In genomic region chr19:43589680-43590079, GRCh38 we compare ENCODE assay signal across 20 cellular contexts. TPM values are rescaled to one million over a fixed set of nuclear protein-coding genes. Genes with fewer than 3 reads are reported as not detected.
DNase-seq lines count a peak whose midpoint lies in the region; ATAC-seq lines count a peak whose summit lies in the region.
"Had no signal": no experiment of that assay in that cellular context is flagged by ENCODE, and none has a peak within 500 bp of the region (broad histone marks: within the 10 kb centered on the region; RNA-seq: fewer than 3 reads in every experiment).

No MANE protein-coding gene starts in this region.

- no peak overlapping the region for H3K4me3 ChIP-seq in thymus (ENCODE audit: low read length)
- H3K4me3 ChIP-seq: pancreas, sigmoid colon had no signal

- POLR2A ChIA-PET in activated CD4-positive, alpha-beta memory T cell treated with anti-CD3 and anti-CD28 coated beads, Interleukin-2, amount 10 ng/mL, durations not matched to agents 7 days and 5 days (lab: Charles Lee), result no interaction called here

- no peaks in the 10 kb centered on the region for H3K9me3 ChIP-seq in thymus (ENCODE audit: control insufficient read depth)
- H3K9me3 ChIP-seq: pancreas, sigmoid colon had no signal

- H3K4me1 Mint-ChIP-seq in activated naive CD4-positive, alpha-beta T cell treated with anti-CD3 and anti-CD28 coated beads for 36 hours (ENCODE audit: low read depth), result peaks cover 16% of the 10 kb centered on the region
- peaks cover 17% of the 10 kb centered on the region for H3K4me1 Mint-ChIP-seq in activated CD4-positive, alpha-beta memory T cell treated with anti-CD3 and anti-CD28 coated beads, Interleukin-2, amount 10 ng/mL, durations not matched to agents 7 days and 5 days
- H3K4me1 Mint-ChIP-seq in memory B cell, result peaks cover 20% of the 10 kb centered on the region

- peaks cover 24% of the 10 kb centered on the region for H3K36me3 Mint-ChIP-seq in activated naive CD4-positive, alpha-beta T cell treated with anti-CD3 and anti-CD28 coated beads for 36 hours (ENCODE audit: low read depth)
- H3K36me3 Mint-ChIP-seq in activated CD4-positive, alpha-beta memory T cell treated with anti-CD3 and anti-CD28 coated beads, Interleukin-2, amount 10 ng/mL, durations not matched to agents 7 days and 5 days (ENCODE audit: low read depth), result peaks cover 22% of the 10 kb centered on the region
- peaks cover 7% of the 10 kb centered on the region for H3K36me3 Mint-ChIP-seq in memory B cell

- no peak for DNase-seq in activated naive CD4-positive, alpha-beta T cell treated with anti-CD3 and anti-CD28 coated beads for 36 hours
- DNase-seq in activated naive CD4-positive, alpha-beta T cell treated with Interleukin-2 at 50 U/mL for 16 hours, result no peak
- DNase-seq in activated CD4-positive, alpha-beta memory T cell treated with anti-CD3 and anti-CD28 coated beads, Interleukin-2, amount 10 ng/mL, durations not matched to agents 7 days and 5 days, result no peak
- no peak for DNase-seq in memory B cell (ENCODE audit: low spot score in 2 of 2)
- no peak for DNase-seq in hypothalamus (lab: John Stamatoyannopoulos, UW)
- DNase-seq in pons (ENCODE audit: low spot score), result no peak
- DNase-seq in activated CD8-positive, alpha-beta memory T cell treated with anti-CD3 and anti-CD28 coated beads for 24 hours, result no peak
- DNase-seq: activated gamma-delta T cell treated with Interleukin-2 at 50 U/mL for 16 hours; DMS79; NCI-H187; NCI-H226; pancreas; PC-3; SIG-M5; sigmoid colon; stimulated activated CD4-positive, alpha-beta T cell treated with anti-CD3 and anti-CD28 coated beads, Interleukin-1b, Interleukin-23, amount 100 ng/mL, for 48 hours; T-helper 9 cell had no signal

- no peaks in the 10 kb centered on the region for H3K27me3 Mint-ChIP-seq in activated naive CD4-positive, alpha-beta T cell treated with anti-CD3 and anti-CD28 coated beads for 36 hours (ENCODE audit: low read depth)
- no peaks in the 10 kb centered on the region for H3K27me3 Mint-ChIP-seq in activated CD4-positive, alpha-beta memory T cell treated with anti-CD3 and anti-CD28 coated beads, Interleukin-2, amount 10 ng/mL, durations not matched to agents 7 days and 5 days
- H3K27me3 Mint-ChIP-seq in memory B cell, result no peaks in the 10 kb centered on the region

- peak overlapping the region; percentile 65 for H3K27ac ChIP-seq in thymus (ENCODE audit: low read depth)
- H3K27ac ChIP-seq: pancreas, sigmoid colon had no signal

- no peaks in the 10 kb centered on the region for H3K27me3 ChIP-seq in thymus (ENCODE audit: control insufficient read depth, insufficient read depth)
- H3K27me3 ChIP-seq: pancreas, sigmoid colon had no signal

- no peaks in the 10 kb centered on the region for H3K9me3 Mint-ChIP-seq in activated naive CD4-positive, alpha-beta T cell treated with anti-CD3 and anti-CD28 coated beads for 36 hours
- no peaks in the 10 kb centered on the region for H3K9me3 Mint-ChIP-seq in activated CD4-positive, alpha-beta memory T cell treated with anti-CD3 and anti-CD28 coated beads, Interleukin-2, amount 10 ng/mL, durations not matched to agents 7 days and 5 days
- no peaks in the 10 kb centered on the region for H3K9me3 Mint-ChIP-seq in memory B cell

- peaks cover 35% of the 10 kb centered on the region for H3K36me3 ChIP-seq in thymus (ENCODE audit: control insufficient read depth, insufficient read depth)

- H3K4me1 ChIP-seq in thymus (ENCODE audit: control insufficient read depth, insufficient read depth, low read length), result peaks cover 11% of the 10 kb centered on the region

- CTCF ChIA-PET in activated naive CD4-positive, alpha-beta T cell treated with anti-CD3 and anti-CD28 coated beads for 36 hours (lab: Charles Lee), result interaction anchor here (1.1 to 2.8 kb wide), 2 partner anchors 34 to 132 kb away, joined by 3 to 13 read pairs; no protein-coding TSS in a partner anchor
- CTCF ChIA-PET in activated CD4-positive, alpha-beta memory T cell treated with anti-CD3 and anti-CD28 coated beads, Interleukin-2, amount 10 ng/mL, durations not matched to agents 7 days and 5 days (lab: Charles Lee), result interaction anchor here (1.6 kb wide), 1 partner anchor 35 kb away, joined by 7 read pairs; no protein-coding TSS in a partner anchor

- peak overlapping the region; percentile 54 for H3K27ac Mint-ChIP-seq in activated naive CD4-positive, alpha-beta T cell treated with anti-CD3 and anti-CD28 coated beads for 36 hours
- peak overlapping the region; percentile 30 for H3K27ac Mint-ChIP-seq in activated CD4-positive, alpha-beta memory T cell treated with anti-CD3 and anti-CD28 coated beads, Interleukin-2, amount 10 ng/mL, durations not matched to agents 7 days and 5 days
- H3K27ac Mint-ChIP-seq in memory B cell, result peak overlapping the region; percentile 51

- WGBS in thymus, result 60% methylated on average over 6 of the region's 6 CpGs

- intact Hi-C loops in activated naive CD4-positive, alpha-beta T cell treated with anti-CD3 and anti-CD28 coated beads for 36 hours (cut with micrococcal nuclease), result no loop called here

- ATAC-seq in memory B cell (ENCODE audit: low read depth), result peak; percentile 73
- ATAC-seq: activated CD4-positive, CD25-positive, alpha-beta regulatory T cell treated with anti-CD3 and anti-CD28 coated beads, Interleukin-2, amount 50 U/mL, for 24 hours; pancreas; PC-3 had no signal

- no peak overlapping the region for H3K4me3 Mint-ChIP-seq in activated naive CD4-positive, alpha-beta T cell treated with anti-CD3 and anti-CD28 coated beads for 36 hours
- H3K4me3 Mint-ChIP-seq in activated CD4-positive, alpha-beta memory T cell treated with anti-CD3 and anti-CD28 coated beads, Interleukin-2, amount 10 ng/mL, durations not matched to agents 7 days and 5 days, result no peak overlapping the region
- H3K4me3 Mint-ChIP-seq in memory B cell, result no peak overlapping the region

RNA-seq across cellular contexts. Expression of gene IRGQ, which starts 6.3 kb away (rescaled TPM):
- total RNA-seq in activated naive CD4-positive, alpha-beta T cell treated with anti-CD3 and anti-CD28 coated beads for 36 hours, result 10 to 100 TPM; 17.2 to 18.7 TPM
- 10 to 100 TPM; 15.3 to 16.5 TPM for total RNA-seq in activated CD4-positive, alpha-beta memory T cell treated with anti-CD3 and anti-CD28 coated beads, Interleukin-2, amount 10 ng/mL, durations not matched to agents 7 days and 5 days
- polyA plus RNA-seq in thymus, result 7.5 TPM

RNA-seq across cellular contexts. Expression of gene ZNF576, which starts 6.7 kb away (rescaled TPM):
- total RNA-seq in activated naive CD4-positive, alpha-beta T cell treated with anti-CD3 and anti-CD28 coated beads for 36 hours, result 10 to 100 TPM; 11.6 to 11.7 TPM
- total RNA-seq in activated CD4-positive, alpha-beta memory T cell treated with anti-CD3 and anti-CD28 coated beads, Interleukin-2, amount 10 ng/mL, durations not matched to agents 7 days and 5 days, result 10 to 100 TPM; 13.2 to 13.5 TPM
- 10.3 TPM for polyA plus RNA-seq in thymus

RNA-seq across cellular contexts. Expression of gene PINLYP, which starts 14.1 kb away (rescaled TPM):
- total RNA-seq in activated naive CD4-positive, alpha-beta T cell treated with anti-CD3 and anti-CD28 coated beads for 36 hours, result 1 to 10 TPM; 3.2 to 3.8 TPM
- 1 to 10 TPM; 3.7 to 4.4 TPM for total RNA-seq in activated CD4-positive, alpha-beta memory T cell treated with anti-CD3 and anti-CD28 coated beads, Interleukin-2, amount 10 ng/mL, durations not matched to agents 7 days and 5 days
- 12.3 TPM for polyA plus RNA-seq in thymus

RNA-seq across cellular contexts. Expression of gene XRCC1, which starts 14.4 kb away (rescaled TPM):
- 10 to 100 TPM; 33.7 to 34.5 TPM for total RNA-seq in activated naive CD4-positive, alpha-beta T cell treated with anti-CD3 and anti-CD28 coated beads for 36 hours
- 10 to 100 TPM; 42.5 to 46.1 TPM for total RNA-seq in activated CD4-positive, alpha-beta memory T cell treated with anti-CD3 and anti-CD28 coated beads, Interleukin-2, amount 10 ng/mL, durations not matched to agents 7 days and 5 days
- 23.2 TPM for polyA plus RNA-seq in thymus

RNA-seq across cellular contexts. Expression of gene SRRM5, which starts 22.2 kb away (rescaled TPM):
- total RNA-seq in activated naive CD4-positive, alpha-beta T cell treated with anti-CD3 and anti-CD28 coated beads for 36 hours, result under 1 TPM; 0.21 to 0.27 TPM
- under 1 TPM; 0.28 to 0.45 TPM for total RNA-seq in activated CD4-positive, alpha-beta memory T cell treated with anti-CD3 and anti-CD28 coated beads, Interleukin-2, amount 10 ng/mL, durations not matched to agents 7 days and 5 days
- polyA plus RNA-seq in thymus, result 0.39 TPM
- total RNA-seq: urinary bladder had no signal
